In the genomic region with DNA sequence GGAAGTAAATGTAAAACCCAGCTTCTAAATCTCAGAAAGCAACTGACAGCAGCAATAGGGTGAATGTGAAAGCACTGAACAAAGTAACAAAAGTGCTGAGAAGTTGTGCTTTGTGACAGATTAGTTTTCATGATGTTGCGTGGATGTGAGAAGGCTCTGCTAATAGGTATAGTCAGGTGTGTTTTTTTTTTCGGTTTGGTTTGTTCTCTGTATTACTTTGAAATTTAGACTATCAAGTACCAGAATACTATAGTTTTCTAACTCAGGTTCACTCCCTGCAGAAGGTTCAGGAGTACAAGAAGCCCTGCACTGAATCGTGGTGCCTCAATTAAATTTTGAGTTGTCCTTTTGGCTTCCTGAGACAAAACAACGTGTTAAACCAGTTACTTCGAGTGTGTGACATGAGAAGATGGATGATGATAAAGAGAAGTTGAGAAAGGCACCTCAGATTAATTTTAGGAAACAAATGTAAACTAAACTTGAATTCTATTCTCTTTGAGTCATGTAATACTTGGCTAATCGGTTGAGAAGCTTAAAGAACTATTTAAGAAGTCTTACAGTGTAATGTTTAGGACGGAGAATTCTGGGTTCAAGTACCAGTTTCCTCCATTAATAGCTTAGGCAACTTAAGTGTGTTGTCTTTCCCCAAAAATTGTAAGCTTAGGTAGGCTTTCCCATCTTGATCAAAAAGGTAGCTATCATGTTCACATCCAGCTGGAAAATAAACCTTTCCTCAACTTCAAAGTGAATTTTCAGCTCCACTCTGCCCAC, we compare ENCODE assay signal across 13 cellular contexts. TPM values are rescaled to one million over a fixed set of nuclear protein-coding genes. Genes with fewer than 3 reads are reported as not detected.
DNase-seq lines count a peak whose midpoint lies in the region; ATAC-seq, FAIRE-seq and TF ChIP-seq lines count a peak whose summit lies in the region.
"Had no signal": no experiment of that assay in that cellular context is flagged by ENCODE, and none has a peak within 500 bp of the region (broad histone marks: within the 10 kb centered on the region; RNA-seq: fewer than 3 reads in every experiment).

No MANE protein-coding gene starts in this region.

- no peaks in the 10 kb centered on the region for H3K9me3 Mint-ChIP-seq in activated CD4-positive, alpha-beta T cell treated with anti-CD3 and anti-CD28 coated beads, Interleukin-2, amount 10 ng/mL, durations not matched to agents 7 days and 5 days
- H3K9me3 Mint-ChIP-seq in naive B cell, result no peaks in the 10 kb centered on the region

- H3K4me1 Mint-ChIP-seq in activated CD4-positive, alpha-beta T cell treated with anti-CD3 and anti-CD28 coated beads, Interleukin-2, amount 10 ng/mL, durations not matched to agents 7 days and 5 days, result peaks cover 26% of the 10 kb centered on the region
- H3K4me1 Mint-ChIP-seq in naive B cell, result peaks cover 7 to 12% (median 8%) of the 10 kb centered on the region in 3 donors

- TF ChIP-seq POLR2A in GM12892 (IDR thresholded peaks at IDR 0.05; ENCODE audit: low read depth, low read length) (no peak; the same call in none of the 2 replicates), Raji (IDR thresholded peaks at IDR 0.05; ENCODE audit: insufficient read depth, low read depth, low read length) (peak; percentile 12; the same call in 1 of the 2 replicates)

- POLR2A ChIA-PET in activated CD4-positive, alpha-beta T cell treated with anti-CD3 and anti-CD28 coated beads, Interleukin-2, amount 10 ng/mL, durations not matched to agents 7 days and 5 days (lab: Charles Lee), result no interaction called here

- no peak for ATAC-seq in naive B cell (ENCODE audit: low read depth in 2 of 2)
- no peak for ATAC-seq in activated CD4-positive, CD25-positive, alpha-beta regulatory T cell treated with anti-CD3 and anti-CD28 coated beads, Interleukin-2, amount 50 U/mL, for 24 hours
- ATAC-seq: gastrocnemius medialis had no signal

- no peaks in the 10 kb centered on the region for H3K27me3 Mint-ChIP-seq in activated CD4-positive, alpha-beta T cell treated with anti-CD3 and anti-CD28 coated beads, Interleukin-2, amount 10 ng/mL, durations not matched to agents 7 days and 5 days
- H3K27me3 Mint-ChIP-seq in naive B cell, result no peaks in the 10 kb centered on the region

- no peak for TF ChIP-seq CTCF in GM10266 (IDR thresholded peaks at IDR 0.05; ENCODE audit: control insufficient read depth, insufficient read depth, low read depth, missing control alignments)

- H3K27ac Mint-ChIP-seq in activated CD4-positive, alpha-beta T cell treated with anti-CD3 and anti-CD28 coated beads, Interleukin-2, amount 10 ng/mL, durations not matched to agents 7 days and 5 days, result peak overlapping the region; percentile 25
- H3K27ac Mint-ChIP-seq in naive B cell, result peak overlapping the region in 4 of 6 donors; percentile 35 to 63 (median 42)

- peaks cover 54% of the 10 kb centered on the region for H3K36me3 Mint-ChIP-seq in activated CD4-positive, alpha-beta T cell treated with anti-CD3 and anti-CD28 coated beads, Interleukin-2, amount 10 ng/mL, durations not matched to agents 7 days and 5 days (ENCODE audit: low read depth)
- H3K36me3 Mint-ChIP-seq in naive B cell, result peaks cover 0 to 10% of the 10 kb centered on the region in 2 donors

- CTCF ChIA-PET in activated CD4-positive, alpha-beta T cell treated with anti-CD3 and anti-CD28 coated beads, Interleukin-2, amount 10 ng/mL, durations not matched to agents 7 days and 5 days (lab: Charles Lee), result interaction anchor here (0.7 to 1.4 kb wide), 2 partner anchors 18 to 63 kb away, joined by 3 to 5 read pairs; no protein-coding TSS in a partner anchor

- FAIRE-seq in GM12892 (lab: Jason Lieb, UNC), result peak; percentile 50

- DNase-seq in activated CD4-positive, alpha-beta T cell treated with anti-CD3 and anti-CD28 coated beads, Interleukin-2, amount 10 ng/mL, durations not matched to agents 7 days and 5 days, result no peak
- no peak for DNase-seq in activated CD4-positive, alpha-beta T cell treated with anti-CD3 and anti-CD28 coated beads for 48 hours
- no peak for DNase-seq in GM12892 (ENCODE audit: insufficient read length)
- DNase-seq in naive B cell, result no peak
- DNase-seq in GM10266 (ENCODE audit: extremely low spot score), result no peak
- no peak for DNase-seq in hippocampal formation (lab: John Stamatoyannopoulos, UW)
- DNase-seq: activated CD8-positive, alpha-beta memory T cell treated with anti-CD3 and anti-CD28 coated beads, Interleukin-2, amount 50 U/mL, for 4 hours; gastrocnemius medialis; NCI-H446; ovary; upper lobe of right lung had no signal

- H3K4me3 Mint-ChIP-seq in activated CD4-positive, alpha-beta T cell treated with anti-CD3 and anti-CD28 coated beads, Interleukin-2, amount 10 ng/mL, durations not matched to agents 7 days and 5 days, result no peak overlapping the region
- H3K4me3 Mint-ChIP-seq in naive B cell, result no peak overlapping the region

RNA-seq across cellular contexts. Expression of gene MIR17HG, which starts 10.3 kb away (rescaled TPM):
- total RNA-seq in activated CD4-positive, alpha-beta T cell treated with anti-CD3 and anti-CD28 coated beads, Interleukin-2, amount 10 ng/mL, durations not matched to agents 7 days and 5 days, result 1 to 10 TPM; 8.1 to 8.7 TPM
- 8.7 TPM for polyA plus RNA-seq in GM12892 (2012; ENCODE audit: missing spikeins)
- polyA plus RNA-seq in naive B cell (ENCODE audit: low read depth in 6 of 6), result 1 to 10 TPM in 3 of 6 donors, under 1 TPM in 2, not detected in 1; 0.38 to 1.9 (median 1.5) TPM

RNA-seq across cellular contexts. Expression of gene GPC5, which starts 40.6 kb away (rescaled TPM):
- total RNA-seq in activated CD4-positive, alpha-beta T cell treated with anti-CD3 and anti-CD28 coated beads, Interleukin-2, amount 10 ng/mL, durations not matched to agents 7 days and 5 days, result under 1 TPM in 1 of 2 experiments, not detected in 1; 0.06 TPM
- 2.7 TPM for polyA plus RNA-seq in GM12892 (2012; ENCODE audit: missing spikeins)
- 1 to 10 TPM in 1 of 6 donors, under 1 TPM in 2, not detected in 3; 0.30 to 1.0 (median 0.40) TPM for polyA plus RNA-seq in naive B cell (ENCODE audit: low read depth in 6 of 6)
- total RNA-seq: gastrocnemius medialis had no signal
